ENCODE assay signal across 8 cellular contexts in genomic region chr7:130070900-130071622, GRCh38. TPM values are rescaled to one million over a fixed set of nuclear protein-coding genes. Genes with fewer than 3 reads are reported as not detected.
A peak's percentile ranks its signal among the peaks of the same experiment; 100 is the strongest.
DNase-seq lines count a peak whose midpoint lies in the region; ATAC-seq and TF ChIP-seq lines count a peak whose summit lies in the region.

No MANE protein-coding gene starts in this region.

- H3K9me2 ChIP-seq in Loucy (replicated peaks; ENCODE audit: low read depth, low read length) = no peaks in the 10 kb centered on the region

- H3K9me3 Mint-ChIP-seq in stimulated activated naive CD8-positive, alpha-beta T cell treated with anti-CD3 and anti-CD28 coated beads, Interleukin-15, Interleukin-2, amounts not matched to agents 100 ng/mL and 50 ng/mL, for 24 hours = no peaks in the 10 kb centered on the region

- intact Hi-C loops in mammary epithelial cell (cut with micrococcal nuclease) = loop anchor here (5.0 kb wide), 3 partner anchors 136 to 291 kb away; partner anchors contain the start of genes CPA4, SSMEM1 and TMEM209
- intact Hi-C loops in transverse colon (cut with DNase I; ENCODE audit: low total_unique reads) = no loop called here

- peak overlapping the region; percentile 48 for H3K27ac ChIP-seq in mammary epithelial cell (ENCODE audit: insufficient read depth, low read depth, low read length)
- H3K27ac ChIP-seq in liver (ENCODE audit: low read depth in 1 of 2, low read length in 2 of 2) = peak overlapping the region; percentile 45 to 83
- peak overlapping the region; percentile 92 to 96 (median 94) for H3K27ac ChIP-seq in transverse colon

- H3K4me3 Mint-ChIP-seq in stimulated activated naive CD8-positive, alpha-beta T cell treated with anti-CD3 and anti-CD28 coated beads, Interleukin-15, Interleukin-2, amounts not matched to agents 100 ng/mL and 50 ng/mL, for 24 hours = peak overlapping the region; percentile 95

- H3K79me2 ChIP-seq in Loucy (ENCODE audit: insufficient read depth, low read length) (peaks cover 49% of the 10 kb centered on the region), mammary epithelial cell (ENCODE audit: insufficient read depth, low read length) (peaks cover 57% of the 10 kb centered on the region)

- H3K9me3 ChIP-seq in Loucy (ENCODE audit: insufficient read depth, low read depth, low read length) (no peaks in the 10 kb centered on the region), mammary epithelial cell (replicated peaks; ENCODE audit: insufficient read depth, low read length) (no peaks in the 10 kb centered on the region), liver (ENCODE audit: control insufficient read depth in 4 of 4, low read length in 3 of 4) (no peaks in the 10 kb centered on the region), transverse colon (no peaks in the 10 kb centered on the region)

- dilution Hi-C loops in mammary epithelial cell (cut with HindIII; ENCODE audit: low sequenced_read_pairs) = no loop called here

- TF ChIP-seq CTCF in Loucy (conservative IDR thresholded peaks at IDR 0.05; ENCODE audit: low read length) (no peak), mammary epithelial cell (conservative IDR thresholded peaks at IDR 0.05 in 1 of 2, IDR thresholded peaks at IDR 0.05 in 1 of 2; ENCODE audit: extremely low read depth in 1 of 2, insufficient read depth in 1 of 2, low read depth in 1 of 2, low read length in 2 of 2) (no peak), liver (IDR thresholded peaks at IDR 0.05; ENCODE audit: low read depth, low read length, missing input control) (no peak), transverse colon (IDR thresholded peaks at IDR 0.05) (no peak)

- H3K36me3 ChIP-seq in Loucy (ENCODE audit: insufficient read depth, low read length) (no peaks in the 10 kb centered on the region), mammary epithelial cell (ENCODE audit: insufficient read depth, low read length) (no peaks in the 10 kb centered on the region), liver (ENCODE audit: control insufficient read depth in 4 of 4, insufficient read depth in 3 of 4, low read depth in 1 of 4, low read length in 3 of 4) (no peaks in the 10 kb centered on the region), transverse colon (no peaks in the 10 kb centered on the region)

- no peaks in the 10 kb centered on the region for H3K27me3 ChIP-seq in Loucy (ENCODE audit: insufficient read depth, low read length, poor library complexity, severe bottlenecking)
- H3K27me3 ChIP-seq in mammary epithelial cell (ENCODE audit: insufficient read depth, low read length) = no peaks in the 10 kb centered on the region
- H3K27me3 ChIP-seq in liver (ENCODE audit: control insufficient read depth in 4 of 4, insufficient read depth in 4 of 4, low read length in 3 of 4) = no peaks in the 10 kb centered on the region
- H3K27me3 ChIP-seq in transverse colon = no peaks in the 10 kb centered on the region

- BruUV-seq in mammary epithelial cell (replicated peaks; lab: Mats Ljungman, UMichigan) = no TSS peak

- no peak for TF ChIP-seq RAD21 in liver (IDR thresholded peaks at IDR 0.05)

- H2AFZ ChIP-seq in Loucy (ENCODE audit: low read length) = 0 out of 2 replicates have a peak overlapping the region, but pooled peaks have one; percentile 40
- peak overlapping the region; percentile 99 for H2AFZ ChIP-seq in mammary epithelial cell (ENCODE audit: low read depth, low read length)

- H3K4me1 Mint-ChIP-seq in stimulated activated naive CD8-positive, alpha-beta T cell treated with anti-CD3 and anti-CD28 coated beads, Interleukin-15, Interleukin-2, amounts not matched to agents 100 ng/mL and 50 ng/mL, for 24 hours (ENCODE audit: low read depth) = peaks cover 55% of the 10 kb centered on the region

- CTCF ChIA-PET in mammary epithelial cell (lab: Charles Lee; ENCODE audit: low non-redundant PET) = interaction anchor here (0.6 kb wide), 2 partner anchors 1128 to 1786 kb away, joined by 3 to 10 read pairs; no protein-coding TSS in a partner anchor

- no peak for TF ChIP-seq EP300 in transverse colon (IDR thresholded peaks at IDR 0.05; ENCODE audit: low read depth)

- H3K27me3 Mint-ChIP-seq in stimulated activated naive CD8-positive, alpha-beta T cell treated with anti-CD3 and anti-CD28 coated beads, Interleukin-15, Interleukin-2, amounts not matched to agents 100 ng/mL and 50 ng/mL, for 24 hours = no peaks in the 10 kb centered on the region

- H3K27ac Mint-ChIP-seq in stimulated activated naive CD8-positive, alpha-beta T cell treated with anti-CD3 and anti-CD28 coated beads, Interleukin-15, Interleukin-2, amounts not matched to agents 100 ng/mL and 50 ng/mL, for 24 hours = peak overlapping the region; percentile 66

- H3K36me3 Mint-ChIP-seq in stimulated activated naive CD8-positive, alpha-beta T cell treated with anti-CD3 and anti-CD28 coated beads, Interleukin-15, Interleukin-2, amounts not matched to agents 100 ng/mL and 50 ng/mL, for 24 hours (ENCODE audit: low read depth) = peaks cover 8% of the 10 kb centered on the region

- ATAC-seq in stimulated activated naive CD8-positive, alpha-beta T cell treated with anti-CD3 and anti-CD28 coated beads, Interleukin-15, Interleukin-2, amounts not matched to agents 100 U/mL and 50 U/mL, for 24 hours = no peak
- no peak for ATAC-seq in HG02981 (IDR thresholded peaks at IDR 0.05; ENCODE audit: unreplicated experiment)

- H4K20me1 ChIP-seq in Loucy (ENCODE audit: insufficient read depth, low read length, poor library complexity, severe bottlenecking) (peaks cover 24% of the 10 kb centered on the region), mammary epithelial cell (ENCODE audit: insufficient read depth, low read length) (no peaks in the 10 kb centered on the region)

- in situ Hi-C loops in mammary epithelial cell (cut with MboI; ENCODE audit: low sequenced_read_pairs in 2 of 2) = loop anchor here (10.0 kb wide), 1 partner anchor 684 kb away; no protein-coding TSS in a partner anchor
- in situ Hi-C loops in transverse colon (cut with MboI; ENCODE audit: low pct_ligation_motif_present in 1 of 4, low pct_unique_long_range_greater_than_20kb in 1 of 4, low sequenced_read_pairs in 3 of 4) = loop anchor here (10.0 to 25.0 kb wide), 3 partner anchors 684 to 766 kb away; no protein-coding TSS in a partner anchor

- H3K9ac ChIP-seq in Loucy (ENCODE audit: low read depth, low read length, poor library complexity, severe bottlenecking) (peak overlapping the region; percentile 68), mammary epithelial cell (ENCODE audit: insufficient read depth, low read length) (peak overlapping the region; percentile 70), liver (ENCODE audit: low read depth in 1 of 2, low read length in 2 of 2) (peak overlapping the region; percentile 58 to 95)

- H3K4me1 ChIP-seq in Loucy (ENCODE audit: insufficient read depth, low read length, poor library complexity, severe bottlenecking) (peaks cover 42% of the 10 kb centered on the region), mammary epithelial cell (ENCODE audit: insufficient read depth, low read length) (peaks cover 14% of the 10 kb centered on the region), liver (ENCODE audit: control insufficient read depth in 4 of 4, insufficient read depth in 4 of 4, low read length in 3 of 4) (peaks cover 4 to 74% (median 53%) of the 10 kb centered on the region in 4 donors), transverse colon (peaks cover 16 to 57% (median 24%) of the 10 kb centered on the region in 4 donors)

- no peak for DNase-seq in stimulated activated naive CD8-positive, alpha-beta T cell treated with anti-CD3 and anti-CD28 coated beads, Interleukin-15, Interleukin-2, amounts not matched to agents 100 U/mL and 50 U/mL, for 24 hours
- DNase-seq in mammary epithelial cell (peak; percentile 21), transverse colon (no peak), GOT3 (lab: John Stamatoyannopoulos, UW) (no peak)

- H3K4me3 ChIP-seq in Loucy (ENCODE audit: low read length, poor library complexity, severe bottlenecking) (peak overlapping the region; percentile 87), mammary epithelial cell (replicated peaks in 1 of 3; ENCODE audit: insufficient read depth in 1 of 3, low read depth in 2 of 3, low read length in 3 of 3) (peak overlapping the region; percentile 51 to 83 (median 69)), liver (ENCODE audit: low read depth in 1 of 3, low read length in 3 of 3) (peak overlapping the region; percentile 90 to 100 (median 100)), transverse colon (peak overlapping the region; percentile 92 to 100 (median 93))

- no peaks in the 10 kb centered on the region for H3F3A ChIP-seq in Loucy (ENCODE audit: low read depth)

- no peak for TF ChIP-seq POLR2A in transverse colon (IDR thresholded peaks at IDR 0.05)

- 3% methylated on average over 10 of the region's 10 CpGs for WGBS in mammary epithelial cell (ENCODE audit: low coverage, missing lambda C conversion rate)
- WGBS in liver = under 1% methylated on average over 10 of the region's 10 CpGs
- 0 to 2% methylated on average over 8 to 10 of the region's 10 CpGs for WGBS in transverse colon (ENCODE audit: low coverage in 1 of 2), 2 donors

- H3K4me2 ChIP-seq in Loucy (ENCODE audit: low read depth, low read length, poor library complexity, severe bottlenecking) (peak overlapping the region; percentile 83), mammary epithelial cell (ENCODE audit: insufficient read depth, low read depth, low read length) (peak overlapping the region; percentile 92)

TF ChIP-seq in liver, 16 proteins besides CTCF, POLR2A, EP300 and RAD21:
- no peak for TF ChIP-seq FOXA1 (IDR thresholded peaks at IDR 0.05)
- TF ChIP-seq ZBTB33 (IDR thresholded peaks at IDR 0.05) = no peak

RNA-seq across cellular contexts. Expression of gene KLHDC10, which starts 0.7 kb away (rescaled TPM):
- total RNA-seq in mammary epithelial cell = 10 to 100 TPM; 22.3 to 23.3 TPM
- 13.9 TPM for polyA plus RNA-seq in mammary epithelial cell
- 15.0 TPM for polyA minus RNA-seq in mammary epithelial cell
- total RNA-seq in liver = 10 to 100 TPM; 24.0 to 31.2 TPM
- 10 to 100 TPM; 10.8 TPM for polyA plus RNA-seq in liver
- 10 to 100 TPM in 3 of 4 donors, 1 to 10 TPM in 1; 9.4 to 23.5 (median 15.6) TPM for total RNA-seq in transverse colon

RNA-seq across cellular contexts. Expression of gene ZC3HC1, which starts 19.9 kb away (rescaled TPM):
- 10 to 100 TPM in 1 of 2 donors, 1 to 10 TPM in 1; 9.0 to 14.2 TPM for total RNA-seq in mammary epithelial cell
- polyA plus RNA-seq in mammary epithelial cell = 21.4 TPM
- 63.4 TPM for polyA minus RNA-seq in mammary epithelial cell
- 1 to 10 TPM; 7.0 to 7.1 TPM for total RNA-seq in liver
- polyA plus RNA-seq in liver = 10 to 100 TPM in 1 of 2 donors, 1 to 10 TPM in 1; 7.7 to 11.3 TPM
- 10 to 100 TPM in 2 of 4 donors, 1 to 10 TPM in 2; 4.0 to 24.3 (median 8.7) TPM for total RNA-seq in transverse colon
